17 cellular contexts compared by ENCODE assay signal in the genomic region with DNA sequence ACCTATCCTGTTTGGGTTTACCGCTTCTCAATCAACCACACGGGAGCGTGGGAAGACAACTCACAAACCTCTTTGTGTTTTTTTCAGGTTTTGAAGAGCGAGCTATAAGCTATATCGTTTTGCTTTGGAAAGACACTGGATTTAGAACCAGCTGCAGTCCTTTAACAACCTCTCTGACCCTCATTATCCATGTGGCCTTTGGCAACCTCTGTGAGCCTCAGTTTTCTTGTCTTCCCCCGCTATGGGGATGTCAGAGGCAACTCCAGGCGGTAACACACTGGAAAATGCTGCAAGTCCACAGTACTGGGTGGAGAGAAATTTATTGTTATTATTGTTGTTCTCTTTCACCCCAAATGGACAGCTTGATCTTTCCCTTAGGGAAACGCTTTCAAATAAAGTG.
DNase-seq lines count a peak whose midpoint lies in the region; ATAC-seq and TF ChIP-seq lines count a peak whose summit lies in the region.
"Had no signal": no experiment of that assay in that cellular context is flagged by ENCODE, and none has a peak within 500 bp of the region (broad histone marks: within the 10 kb centered on the region; RNA-seq: fewer than 3 reads in every experiment).

No MANE protein-coding gene starts in this region.

- H3K4me3 Mint-ChIP-seq in GM23338 (no peak overlapping the region), MCF 10A (ENCODE audit: unreplicated experiment) (no peak overlapping the region)

- H3K9me3 Mint-ChIP-seq in GM23338 (no peaks in the 10 kb centered on the region; the same call in 1 of the 3 replicates), MCF 10A (ENCODE audit: unreplicated experiment) (peaks cover 7% of the 10 kb centered on the region)

- TF ChIP-seq CTCF in GM23338 (conservative IDR thresholded peaks at IDR 0.05; ENCODE audit: low read depth in 2 of 2) (no peak), MCF 10A (IDR thresholded peaks at IDR 0.05; ENCODE audit: unreplicated experiment) (no peak), right lobe of liver (IDR thresholded peaks at IDR 0.05) (no peak), foreskin fibroblast (IDR thresholded peaks at IDR 0.05; ENCODE audit: low read depth, low read length) (no peak)

- peaks cover 9% of the 10 kb centered on the region for H3K4me1 ChIP-seq in GM23338 (ENCODE audit: insufficient read depth)
- peaks cover 0 to 52% (median 23%) of the 10 kb centered on the region in 4 donors for H3K4me1 ChIP-seq in right lobe of liver
- peaks cover 50 to 62% (median 55%) of the 10 kb centered on the region in 3 donors for H3K4me1 ChIP-seq in skeletal muscle tissue (ENCODE audit: control insufficient read depth in 3 of 3, insufficient read depth in 3 of 3, low read length in 3 of 3)
- H3K4me1 ChIP-seq: HAP-1 had no signal

- 85% methylated on average over 5 of the region's 8 CpGs for WGBS in right lobe of liver (ENCODE audit: insufficient coverage, low coverage, low lambda C conversion rate, missing lambda C conversion rate)

- H3K27ac Mint-ChIP-seq in GM23338 (no peak overlapping the region), MCF 10A (ENCODE audit: low read depth, unreplicated experiment) (peak overlapping the region; percentile 98)

- no peak overlapping the region for H3K27ac ChIP-seq in GM23338 (ENCODE audit: low read depth)
- H3K27ac ChIP-seq in right lobe of liver: peak overlapping the region; percentile 70 to 98 (median 98)
- peak overlapping the region; percentile 86 for H3K27ac ChIP-seq in skeletal muscle tissue (ENCODE audit: low read depth, low read length)

- no TSS peak for BruUV-seq in MCF 10A (replicated peaks; lab: Mats Ljungman, UMichigan)

- no peak overlapping the region for H3K4me2 ChIP-seq in GM23338

- DNase-seq in GM23338 (ENCODE audit: low spot score): no peak
- no peak for DNase-seq in MCF 10A (ENCODE audit: unreplicated experiment)
- DNase-seq in right lobe of liver: no peak
- DNase-seq in NCI-H510A treated with DMSO at 0.1 percent for 48 hours (lab: John Stamatoyannopoulos, UW): no peak
- no peak for DNase-seq in foreskin fibroblast
- no peak for DNase-seq in stimulated activated naive CD4-positive, alpha-beta T cell (lab: John Stamatoyannopoulos, UW)
- DNase-seq: AML-193, DMS79, NCI-H1092, NCI-H1694, NCI-H446, Right ventricle myocardium superior had no signal

- H3K9ac ChIP-seq in skeletal muscle tissue (ENCODE audit: low read depth in 1 of 3, low read length in 3 of 3): no peak overlapping the region

- no peaks in the 10 kb centered on the region for H3K9me3 ChIP-seq in right lobe of liver
- no peaks in the 10 kb centered on the region for H3K9me3 ChIP-seq in skeletal muscle tissue (ENCODE audit: control insufficient read depth in 3 of 3, low read length in 3 of 3)
- H3K9me3 ChIP-seq: HAP-1 had no signal

- peaks cover 11% of the 10 kb centered on the region for H3K4me1 Mint-ChIP-seq in GM23338
- H3K4me1 Mint-ChIP-seq in MCF 10A (ENCODE audit: insufficient read depth, unreplicated experiment): peaks cover 54% of the 10 kb centered on the region

- intact Hi-C loops in MCF 10A (cut with micrococcal nuclease) (no loop called here), right lobe of liver (cut with DNase I) (loop anchor here in 1 of 2 donors (10.0 kb wide), 1 partner anchor 81 kb away; no protein-coding TSS in a partner anchor)

- H2AFZ ChIP-seq in GM23338: peak overlapping the region; percentile 80; the same call in 1 of the 2 replicates

- H3K36me3 ChIP-seq in GM23338 (ENCODE audit: insufficient read depth) (no peaks in the 10 kb centered on the region), right lobe of liver (no peaks in the 10 kb centered on the region), skeletal muscle tissue (ENCODE audit: control insufficient read depth in 3 of 3, insufficient read depth in 3 of 3, low read length in 3 of 3) (no peaks in the 10 kb centered on the region)
- H3K36me3 ChIP-seq: HAP-1 had no signal

- H3K27me3 ChIP-seq in GM23338 (ENCODE audit: insufficient read depth) (no peaks in the 10 kb centered on the region), right lobe of liver (no peaks in the 10 kb centered on the region), skeletal muscle tissue (ENCODE audit: control insufficient read depth in 3 of 3, insufficient read depth in 3 of 3, low read length in 3 of 3) (no peaks in the 10 kb centered on the region)

- H3K36me3 Mint-ChIP-seq in GM23338 (ENCODE audit: low read depth) (peaks cover 5% of the 10 kb centered on the region; the same call in 1 of the 3 replicates), MCF 10A (ENCODE audit: insufficient read depth, unreplicated experiment) (no peaks in the 10 kb centered on the region)

- CTCF ChIA-PET in MCF 10A (lab: Yijun Ruan, JAX): interaction anchor here (0.7 to 1.5 kb wide), 6 partner anchors 51 to 232 kb away, joined by 3 to 6 read pairs (median 3); no protein-coding TSS in a partner anchor

- no peaks in the 10 kb centered on the region for H4K20me1 ChIP-seq in GM23338 (replicated peaks; ENCODE audit: insufficient read depth)

- H3F3A ChIP-seq in GM23338 (replicated peaks; ENCODE audit: low read depth): no peaks in the 10 kb centered on the region

- no peak for TF ChIP-seq POLR2A in right lobe of liver (IDR thresholded peaks at IDR 0.05)

- H3K9me2 ChIP-seq in GM23338 (ENCODE audit: insufficient read depth): peaks cover 2% of the 10 kb centered on the region; the same call in 1 of the 2 replicates

- POLR2A ChIA-PET in MCF 10A (lab: Yijun Ruan, JAX): interaction anchor here (1.0 to 12.7 kb wide), 11 partner anchors 17 to 142 kb away, joined by 3 to 188 read pairs (median 20); partner anchors contain the start of gene ETS2

- peaks cover 7% of the 10 kb centered on the region for H3K27me3 Mint-ChIP-seq in GM23338 (ENCODE audit: insufficient read depth, low read depth, poor library complexity)
- H3K27me3 Mint-ChIP-seq in MCF 10A (ENCODE audit: insufficient read depth, unreplicated experiment): no peaks in the 10 kb centered on the region

- H3K4me3 ChIP-seq in GM23338: no peak overlapping the region
- H3K4me3 ChIP-seq in right lobe of liver: no peak overlapping the region
- H3K4me3 ChIP-seq in skeletal muscle tissue (ENCODE audit: low read length in 3 of 3): no peak overlapping the region
- H3K4me3 ChIP-seq in foreskin fibroblast (ENCODE audit: low read depth in 1 of 2, low read length in 2 of 2): no peak overlapping the region
- H3K4me3 ChIP-seq: GM12878, HAP-1 had no signal

- no peak for ATAC-seq in GM23338
- ATAC-seq in right lobe of liver: no peak
- ATAC-seq in HG03196 (IDR thresholded peaks at IDR 0.05; ENCODE audit: unreplicated experiment): no peak
- ATAC-seq: GM12878, Panc1 had no signal

- no peaks in the 10 kb centered on the region for H3K79me2 ChIP-seq in GM23338 (replicated peaks; ENCODE audit: insufficient read depth)

TF ChIP-seq in GM23338, 12 proteins besides CTCF, POLR2A, EP300 and RAD21 (continues in another document):
- TF ChIP-seq ZNF331 (CRISPR knock-in tag; IDR thresholded peaks at IDR 0.05; ENCODE audit: low read depth): no peak
- no peak for TF ChIP-seq CREB1 (CRISPR knock-in tag; IDR thresholded peaks at IDR 0.05; ENCODE audit: low read depth)
- TF ChIP-seq EZH2phosphoT487 (IDR thresholded peaks at IDR 0.05; ENCODE audit: unreplicated experiment): no peak
- no peak for TF ChIP-seq EZH2 (IDR thresholded peaks at IDR 0.05; ENCODE audit: low read depth, unreplicated experiment)
- TF ChIP-seq, protein P1, sequence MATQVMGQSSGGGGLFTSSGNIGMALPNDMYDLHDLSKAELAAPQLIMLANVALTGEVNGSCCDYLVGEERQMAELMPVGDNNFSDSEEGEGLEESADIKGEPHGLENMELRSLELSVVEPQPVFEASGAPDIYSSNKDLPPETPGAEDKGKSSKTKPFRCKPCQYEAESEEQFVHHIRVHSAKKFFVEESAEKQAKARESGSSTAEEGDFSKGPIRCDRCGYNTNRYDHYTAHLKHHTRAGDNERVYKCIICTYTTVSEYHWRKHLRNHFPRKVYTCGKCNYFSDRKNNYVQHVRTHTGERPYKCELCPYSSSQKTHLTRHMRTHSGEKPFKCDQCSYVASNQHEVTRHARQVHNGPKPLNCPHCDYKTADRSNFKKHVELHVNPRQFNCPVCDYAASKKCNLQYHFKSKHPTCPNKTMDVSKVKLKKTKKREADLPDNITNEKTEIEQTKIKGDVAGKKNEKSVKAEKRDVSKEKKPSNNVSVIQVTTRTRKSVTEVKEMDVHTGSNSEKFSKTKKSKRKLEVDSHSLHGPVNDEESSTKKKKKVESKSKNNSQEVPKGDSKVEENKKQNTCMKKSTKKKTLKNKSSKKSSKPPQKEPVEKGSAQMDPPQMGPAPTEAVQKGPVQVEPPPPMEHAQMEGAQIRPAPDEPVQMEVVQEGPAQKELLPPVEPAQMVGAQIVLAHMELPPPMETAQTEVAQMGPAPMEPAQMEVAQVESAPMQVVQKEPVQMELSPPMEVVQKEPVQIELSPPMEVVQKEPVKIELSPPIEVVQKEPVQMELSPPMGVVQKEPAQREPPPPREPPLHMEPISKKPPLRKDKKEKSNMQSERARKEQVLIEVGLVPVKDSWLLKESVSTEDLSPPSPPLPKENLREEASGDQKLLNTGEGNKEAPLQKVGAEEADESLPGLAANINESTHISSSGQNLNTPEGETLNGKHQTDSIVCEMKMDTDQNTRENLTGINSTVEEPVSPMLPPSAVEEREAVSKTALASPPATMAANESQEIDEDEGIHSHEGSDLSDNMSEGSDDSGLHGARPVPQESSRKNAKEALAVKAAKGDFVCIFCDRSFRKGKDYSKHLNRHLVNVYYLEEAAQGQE (IDR thresholded peaks at IDR 0.05; ENCODE audit: unreplicated experiment): no peak
- TF ChIP-seq ETS1 (IDR thresholded peaks at IDR 0.05): no peak
- TF ChIP-seq ZNF114 (CRISPR knock-in tag; IDR thresholded peaks at IDR 0.05): no peak
- TF ChIP-seq JUNB (IDR thresholded peaks at IDR 0.05; ENCODE audit: unreplicated experiment): no peak
